ENCODE assay signal across 8 cellular contexts in the genomic region with DNA sequence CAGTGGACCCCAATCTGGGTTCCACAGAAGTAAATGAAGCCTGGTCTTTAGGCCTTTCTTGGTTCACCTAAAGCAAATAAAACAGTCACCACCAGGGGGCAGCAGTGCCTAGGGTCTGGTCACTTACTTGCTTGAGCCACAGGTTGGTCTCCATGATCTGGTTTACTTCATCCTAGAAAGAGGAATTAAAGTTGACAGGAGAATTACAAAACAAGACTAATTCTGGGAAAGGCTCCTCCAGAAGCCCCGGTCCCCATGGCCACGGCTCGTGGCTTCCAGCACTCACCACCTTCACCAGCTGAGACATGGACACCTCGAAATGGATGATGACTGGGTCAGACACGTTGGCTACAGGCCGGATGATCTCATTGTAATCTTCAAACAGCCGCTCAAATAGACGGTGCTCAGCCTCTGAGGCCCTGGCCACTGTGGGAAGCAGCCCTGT. TPM values are rescaled to one million over a fixed set of nuclear protein-coding genes. Genes with fewer than 3 reads are reported as not detected.
DNase-seq lines count a peak whose midpoint lies in the region; ATAC-seq and TF ChIP-seq lines count a peak whose summit lies in the region.

No MANE protein-coding gene starts in this region.

- dilution Hi-C loops in IMR-90 (cut with HindIII; ENCODE audit: low sequenced_read_pairs, unreplicated experiment): no loop called here

- H3K9ac ChIP-seq in IMR-90 (ENCODE audit: low read depth, low read length) (no peak overlapping the region), OCI-LY3 (ENCODE audit: low read length) (no peak overlapping the region)

- no peak overlapping the region for H2AK9ac ChIP-seq in IMR-90 (replicated peaks; ENCODE audit: low read depth, low read length, poor library complexity)

- intact Hi-C loops in IMR-90 (cut with micrococcal nuclease): loop anchor here (1.0 to 10.0 kb wide), 2 partner anchors 91 to 266 kb away; no protein-coding TSS in a partner anchor

- CTCF ChIA-PET in IMR-90 (lab: Yijun Ruan, JAX): interaction anchor here (0.8 kb wide), 1 partner anchor 75 kb away, joined by 3 read pairs; no protein-coding TSS in a partner anchor

- H3K14ac ChIP-seq in IMR-90 (replicated peaks; ENCODE audit: low read depth, low read length): no peak overlapping the region

- no peak overlapping the region for H4K5ac ChIP-seq in IMR-90 (ENCODE audit: low read depth, low read length)

- TF ChIP-seq POLR2A in IMR-90 (IDR thresholded peaks at IDR 0.05; ENCODE audit: low read depth, low read length): no peak

- H2BK120ac ChIP-seq in IMR-90 (ENCODE audit: low read depth, low read length): no peak overlapping the region

- H3K27me3 ChIP-seq in IMR-90 (ENCODE audit: control insufficient read depth, insufficient read depth, low read length) (peaks cover 39% of the 10 kb centered on the region), OCI-LY3 (ENCODE audit: low read depth, low read length) (no peaks in the 10 kb centered on the region)

- peak overlapping the region; percentile 39 for H2AFZ ChIP-seq in IMR-90 (replicated peaks; ENCODE audit: low read length, poor library complexity)
- H2AFZ ChIP-seq in OCI-LY3 (ENCODE audit: low read depth, low read length): peak overlapping the region; percentile 40; the same call in 1 of the 2 replicates

- H3K4me2 ChIP-seq in IMR-90 (ENCODE audit: low read depth, low read length) (no peak overlapping the region), OCI-LY3 (ENCODE audit: low read length) (no peak overlapping the region; the same call in 1 of the 2 replicates)

- no peaks in the 10 kb centered on the region for H3K79me2 ChIP-seq in OCI-LY3 (ENCODE audit: low read length)

- no peaks in the 10 kb centered on the region for H3K36me3 ChIP-seq in IMR-90 (ENCODE audit: control insufficient read depth, insufficient read depth, low read length)
- no peaks in the 10 kb centered on the region for H3K36me3 ChIP-seq in OCI-LY3 (replicated peaks; ENCODE audit: low read depth, low read length)

- H3K9me3 ChIP-seq in IMR-90 (ENCODE audit: control insufficient read depth, insufficient read depth, low read length): no peaks in the 10 kb centered on the region
- no peaks in the 10 kb centered on the region for H3K9me3 ChIP-seq in OCI-LY3 (ENCODE audit: insufficient read depth, low read length)

- peak; percentile 90 for ATAC-seq in IMR-90 (ENCODE audit: low read depth)
- ATAC-seq in HG02973 (IDR thresholded peaks at IDR 0.05; ENCODE audit: unreplicated experiment): no peak

- no peaks in the 10 kb centered on the region for H3K79me1 ChIP-seq in IMR-90 (ENCODE audit: low read depth in 1 of 2, low read length in 2 of 2)

- TF ChIP-seq CTCF in IMR-90 (conservative IDR thresholded peaks at IDR 0.05; ENCODE audit: low read depth, low read length) (peak; percentile 81), OCI-LY3 (IDR thresholded peaks at IDR 0.05; ENCODE audit: low read depth, low read length) (peak; percentile 96), epithelial cell of proximal tubule (conservative IDR thresholded peaks at IDR 0.05; ENCODE audit: low read depth, low read length) (peak; percentile 86)

- no peak overlapping the region for H3K23ac ChIP-seq in IMR-90 (ENCODE audit: low read depth, low read length)

- no peak overlapping the region for H2AK5ac ChIP-seq in IMR-90 (ENCODE audit: low read depth, low read length)

- TF ChIP-seq RAD21 in IMR-90 (IDR thresholded peaks at IDR 0.05; ENCODE audit: low read length): peak; percentile 85

- H3K18ac ChIP-seq in IMR-90 (ENCODE audit: low read depth, low read length): no peak overlapping the region

- H2BK20ac ChIP-seq in IMR-90 (ENCODE audit: low read depth, low read length): no peak overlapping the region

- H2BK5ac ChIP-seq in IMR-90 (ENCODE audit: low read depth, low read length, poor library complexity, severe bottlenecking): no peak overlapping the region

- in situ Hi-C loops in IMR-90 (cut with MboI; ENCODE audit: low sequenced_read_pairs): loop anchor here (5.0 kb wide), 1 partner anchor 89 kb away; no protein-coding TSS in a partner anchor

- no peaks in the 10 kb centered on the region for H3K9me1 ChIP-seq in IMR-90 (ENCODE audit: insufficient read depth, low read length)

- H4K91ac ChIP-seq in IMR-90 (ENCODE audit: insufficient read depth, low read depth, low read length): no peak overlapping the region

- H4K20me1 ChIP-seq in IMR-90 (ENCODE audit: insufficient read depth, low read length) (peaks cover 6% of the 10 kb centered on the region), OCI-LY3 (ENCODE audit: insufficient read depth, low read length) (no peaks in the 10 kb centered on the region)

- DNase-seq in COLO668 (lab: John Stamatoyannopoulos, UW; ENCODE audit: unreplicated experiment) (peak; percentile 76), IMR-90 (peak; percentile 81), epithelial cell of proximal tubule (ENCODE audit: low read depth) (peak; percentile 9), mucosa of gallbladder (ENCODE audit: low spot score) (peak; percentile 92)
- DNase-seq in activated CD8-positive, alpha-beta memory T cell treated with anti-CD3 and anti-CD28 coated beads, Interleukin-2, amount 50 U/mL, for 4 hours: peak; percentile 80
- peak; percentile 71 for DNase-seq in stimulated activated CD8-positive, alpha-beta memory T cell treated with anti-CD3 and anti-CD28 coated beads, Interleukin-4, amount 100 ng/mL, for 24 hours (ENCODE audit: low read depth)

- no TSS peak for BruUV-seq in IMR-90 (replicated peaks; lab: Mats Ljungman, UMichigan)

- H3K4me3 ChIP-seq in IMR-90 (ENCODE audit: insufficient read depth, low read depth, low read length) (no peak overlapping the region), OCI-LY3 (ENCODE audit: low read length) (no peak overlapping the region), epithelial cell of proximal tubule (ENCODE audit: low read depth, low read length) (no peak overlapping the region)

- H3K4me1 ChIP-seq in IMR-90 (ENCODE audit: control insufficient read depth, insufficient read depth, low read length) (no peaks in the 10 kb centered on the region), OCI-LY3 (ENCODE audit: low read length) (no peaks in the 10 kb centered on the region)

- H3K4ac ChIP-seq in IMR-90 (ENCODE audit: low read depth, low read length): no peak overlapping the region

- no peak overlapping the region for H2BK15ac ChIP-seq in IMR-90 (ENCODE audit: low read depth, low read length)

- POLR2A ChIA-PET in IMR-90 (lab: Charles Lee; ENCODE audit: unreplicated experiment): no interaction called here

- H3K27ac ChIP-seq in IMR-90 (ENCODE audit: insufficient read depth, low read length): no peak overlapping the region
- no peak overlapping the region for H3K27ac ChIP-seq in OCI-LY3 (ENCODE audit: low read length)

- 17% methylated on average over 5 of the region's 8 CpGs; no CpG with 5 or more reads in 1 of the 2 experiments for WGBS in IMR-90 (ENCODE audit: extremely low coverage in 2 of 2, insufficient read length in 1 of 2), 2 experiments

- H4K8ac ChIP-seq in IMR-90 (ENCODE audit: low read depth in 2 of 2, low read length in 2 of 2): no peak overlapping the region

- H3K56ac ChIP-seq in IMR-90 (ENCODE audit: extremely low read depth, insufficient read depth, low read length): no peak overlapping the region

TF ChIP-seq in IMR-90, 13 proteins besides CTCF, POLR2A, EP300 and RAD21:
- TF ChIP-seq MXI1 (IDR thresholded peaks at IDR 0.05; ENCODE audit: borderline replicate concordance, low read depth, low read length): no peak
- no peak for TF ChIP-seq MAFK (IDR thresholded peaks at IDR 0.05; ENCODE audit: low read depth, low read length)
- no peak for TF ChIP-seq MAZ (IDR thresholded peaks at IDR 0.05; ENCODE audit: borderline replicate concordance, low read depth, low read length)
- no peak for TF ChIP-seq RFX5 (IDR thresholded peaks at IDR 0.05; ENCODE audit: low read depth, low read length)
- TF ChIP-seq SMC3 (IDR thresholded peaks at IDR 0.05; ENCODE audit: low read depth, low read length): peak; percentile 81
- TF ChIP-seq, protein P1, sequence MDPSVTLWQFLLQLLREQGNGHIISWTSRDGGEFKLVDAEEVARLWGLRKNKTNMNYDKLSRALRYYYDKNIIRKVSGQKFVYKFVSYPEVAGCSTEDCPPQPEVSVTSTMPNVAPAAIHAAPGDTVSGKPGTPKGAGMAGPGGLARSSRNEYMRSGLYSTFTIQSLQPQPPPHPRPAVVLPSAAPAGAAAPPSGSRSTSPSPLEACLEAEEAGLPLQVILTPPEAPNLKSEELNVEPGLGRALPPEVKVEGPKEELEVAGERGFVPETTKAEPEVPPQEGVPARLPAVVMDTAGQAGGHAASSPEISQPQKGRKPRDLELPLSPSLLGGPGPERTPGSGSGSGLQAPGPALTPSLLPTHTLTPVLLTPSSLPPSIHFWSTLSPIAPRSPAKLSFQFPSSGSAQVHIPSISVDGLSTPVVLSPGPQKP (IDR thresholded peaks at IDR 0.05; ENCODE audit: borderline replicate concordance, low read depth, low read length): no peak

RNA-seq across cellular contexts. Expression of a gene that starts 2.3 kb away (rescaled TPM):
- total RNA-seq in IMR-90 (2012; rRNA removed) (not detected in 2 replicates), epithelial cell of proximal tubule (0.40 TPM in 1 of 2 replicates, not detected in the other), mucosa of gallbladder (0.89 TPM)
- not detected in 2 replicates for polyA plus RNA-seq in IMR-90 (2012; rRNA removed)
- not detected in 2 replicates for polyA plus RNA-seq in IMR-90 (2012; cell fraction: cytosol; rRNA removed)
- not detected in 2 replicates for polyA plus RNA-seq in IMR-90 (2012; cell fraction: nucleus; rRNA removed; ENCODE audit: low replicate concordance)

RNA-seq across cellular contexts. Expression of a gene that starts 22.5 kb away (rescaled TPM):
- not detected in 2 replicates for total RNA-seq in IMR-90 (2012; rRNA removed)
- not detected in 2 replicates for polyA plus RNA-seq in IMR-90 (2012; rRNA removed)
- not detected in 2 replicates for polyA plus RNA-seq in IMR-90 (2012; cell fraction: cytosol; rRNA removed)
- polyA plus RNA-seq in IMR-90 (2012; cell fraction: nucleus; rRNA removed; ENCODE audit: low replicate concordance): not detected in 2 replicates
- total RNA-seq in epithelial cell of proximal tubule: 0.23 TPM in 1 of 2 replicates, not detected in the other
- total RNA-seq in mucosa of gallbladder: not detected

RNA-seq across cellular contexts. Expression of a gene that starts 53.2 kb away (rescaled TPM):
- total RNA-seq in IMR-90 (2012; rRNA removed): 0.54 and 1.4 TPM in 2 replicates
- polyA plus RNA-seq in IMR-90 (2012; rRNA removed): 0.53 and 0.94 TPM in 2 replicates
- polyA plus RNA-seq in IMR-90 (2012; cell fraction: cytosol; rRNA removed): 0.03 and 0.09 TPM in 2 replicates
- 0.02 and 0.18 TPM in 2 replicates for polyA plus RNA-seq in IMR-90 (2012; cell fraction: nucleus; rRNA removed; ENCODE audit: low replicate concordance)
- total RNA-seq in epithelial cell of proximal tubule: 9.1 and 15.3 TPM in 2 replicates
- 20.3 TPM for total RNA-seq in mucosa of gallbladder

Comparison
In these comparisons a context has a peak if more than half of its experiments do, and no peak if none do; other contexts are left out.
1. DNase-seq: peak in every context shown above with its lines; median percentile 92 in mucosa of gallbladder; 81 in IMR-90; 80 in activated CD8-positive, alpha-beta memory T cell treated with anti-CD3 and anti-CD28 coated beads, Interleukin-2, amount 50 U/mL, for 4 hours; 76 in COLO668; 71 in stimulated activated CD8-positive, alpha-beta memory T cell treated with anti-CD3 and anti-CD28 coated beads, Interleukin-4, amount 100 ng/mL, for 24 hours; 9 in epithelial cell of proximal tubule.